Comparison of ENCODE assay signal across 1 cellular context in genomic region chr1:101482306-101482705, GRCh38.
TF ChIP-seq lines count a peak whose summit lies in the region.

No MANE protein-coding gene starts in this region.

TF ChIP-seq in GM23338, 12 proteins besides CTCF, POLR2A, EP300 and RAD21 (continued from another document):
- TF ChIP-seq ZNF462 (CRISPR knock-in tag; IDR thresholded peaks at IDR 0.05) (no peak), JUNB (IDR thresholded peaks at IDR 0.05; ENCODE audit: unreplicated experiment) (no peak), NANOG (IDR thresholded peaks at IDR 0.05; ENCODE audit: borderline replicate concordance) (no peak), CREB1 (CRISPR knock-in tag; IDR thresholded peaks at IDR 0.05; ENCODE audit: low read depth) (no peak), ZNF114 (CRISPR knock-in tag; IDR thresholded peaks at IDR 0.05) (no peak), EZH2phosphoT487 (IDR thresholded peaks at IDR 0.05; ENCODE audit: unreplicated experiment) (no peak), POLR2AphosphoS5 (IDR thresholded peaks at IDR 0.05; ENCODE audit: low read depth) (no peak), ETS1 (IDR thresholded peaks at IDR 0.05) (no peak)
